ENCODE assay signal across 1 cellular context in the genomic region with DNA sequence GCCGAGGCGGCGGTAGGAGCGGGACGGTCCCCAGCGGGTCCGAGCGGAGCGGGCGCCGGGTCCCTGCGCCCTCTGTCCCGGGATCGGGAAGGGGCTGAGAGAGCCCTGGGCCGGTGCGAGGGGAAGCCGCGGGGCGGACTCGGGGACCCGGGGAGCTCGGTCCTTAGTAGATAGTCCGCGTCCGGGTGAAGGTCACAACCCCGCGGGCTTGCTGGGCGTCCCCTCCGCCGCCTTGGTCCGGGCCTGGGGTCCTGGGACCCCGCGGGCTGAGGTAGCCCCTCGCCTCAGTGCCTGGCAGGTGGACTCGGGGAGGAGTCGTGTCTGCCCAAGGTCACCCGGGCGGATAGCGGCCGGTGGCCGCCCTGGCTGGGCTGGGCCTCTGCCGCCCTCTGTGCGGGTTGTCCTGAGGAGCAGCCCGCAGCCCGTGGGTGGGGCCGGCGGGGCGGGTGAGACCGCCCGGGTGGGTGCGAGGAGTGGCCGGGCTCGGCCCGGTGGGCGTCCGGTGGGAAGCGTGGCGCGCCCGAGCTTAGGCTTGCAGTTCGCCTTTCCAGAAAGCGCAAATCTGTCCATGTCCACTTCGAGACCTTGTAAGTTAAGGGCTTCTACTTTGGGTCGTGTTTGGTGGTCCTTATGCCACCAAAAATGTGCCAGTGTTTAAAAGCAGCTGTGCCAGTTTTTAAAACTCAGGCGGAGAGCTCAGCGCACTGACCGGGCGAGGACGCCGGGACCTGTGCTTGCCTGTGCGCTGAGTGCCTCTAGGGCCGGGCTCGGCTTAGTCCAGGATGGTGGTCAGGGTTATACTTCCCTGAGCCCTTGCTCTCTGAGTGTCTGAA.
A peak's percentile ranks its signal among the peaks of the same experiment; 100 is the strongest.
TF ChIP-seq lines count a peak whose summit lies in the region.

No MANE protein-coding gene starts in this region.

TF ChIP-seq in HepG2, 621 proteins besides CTCF, POLR2A, EP300 and RAD21 (continued from another document and continues in another):
- TF ChIP-seq, protein P1, sequence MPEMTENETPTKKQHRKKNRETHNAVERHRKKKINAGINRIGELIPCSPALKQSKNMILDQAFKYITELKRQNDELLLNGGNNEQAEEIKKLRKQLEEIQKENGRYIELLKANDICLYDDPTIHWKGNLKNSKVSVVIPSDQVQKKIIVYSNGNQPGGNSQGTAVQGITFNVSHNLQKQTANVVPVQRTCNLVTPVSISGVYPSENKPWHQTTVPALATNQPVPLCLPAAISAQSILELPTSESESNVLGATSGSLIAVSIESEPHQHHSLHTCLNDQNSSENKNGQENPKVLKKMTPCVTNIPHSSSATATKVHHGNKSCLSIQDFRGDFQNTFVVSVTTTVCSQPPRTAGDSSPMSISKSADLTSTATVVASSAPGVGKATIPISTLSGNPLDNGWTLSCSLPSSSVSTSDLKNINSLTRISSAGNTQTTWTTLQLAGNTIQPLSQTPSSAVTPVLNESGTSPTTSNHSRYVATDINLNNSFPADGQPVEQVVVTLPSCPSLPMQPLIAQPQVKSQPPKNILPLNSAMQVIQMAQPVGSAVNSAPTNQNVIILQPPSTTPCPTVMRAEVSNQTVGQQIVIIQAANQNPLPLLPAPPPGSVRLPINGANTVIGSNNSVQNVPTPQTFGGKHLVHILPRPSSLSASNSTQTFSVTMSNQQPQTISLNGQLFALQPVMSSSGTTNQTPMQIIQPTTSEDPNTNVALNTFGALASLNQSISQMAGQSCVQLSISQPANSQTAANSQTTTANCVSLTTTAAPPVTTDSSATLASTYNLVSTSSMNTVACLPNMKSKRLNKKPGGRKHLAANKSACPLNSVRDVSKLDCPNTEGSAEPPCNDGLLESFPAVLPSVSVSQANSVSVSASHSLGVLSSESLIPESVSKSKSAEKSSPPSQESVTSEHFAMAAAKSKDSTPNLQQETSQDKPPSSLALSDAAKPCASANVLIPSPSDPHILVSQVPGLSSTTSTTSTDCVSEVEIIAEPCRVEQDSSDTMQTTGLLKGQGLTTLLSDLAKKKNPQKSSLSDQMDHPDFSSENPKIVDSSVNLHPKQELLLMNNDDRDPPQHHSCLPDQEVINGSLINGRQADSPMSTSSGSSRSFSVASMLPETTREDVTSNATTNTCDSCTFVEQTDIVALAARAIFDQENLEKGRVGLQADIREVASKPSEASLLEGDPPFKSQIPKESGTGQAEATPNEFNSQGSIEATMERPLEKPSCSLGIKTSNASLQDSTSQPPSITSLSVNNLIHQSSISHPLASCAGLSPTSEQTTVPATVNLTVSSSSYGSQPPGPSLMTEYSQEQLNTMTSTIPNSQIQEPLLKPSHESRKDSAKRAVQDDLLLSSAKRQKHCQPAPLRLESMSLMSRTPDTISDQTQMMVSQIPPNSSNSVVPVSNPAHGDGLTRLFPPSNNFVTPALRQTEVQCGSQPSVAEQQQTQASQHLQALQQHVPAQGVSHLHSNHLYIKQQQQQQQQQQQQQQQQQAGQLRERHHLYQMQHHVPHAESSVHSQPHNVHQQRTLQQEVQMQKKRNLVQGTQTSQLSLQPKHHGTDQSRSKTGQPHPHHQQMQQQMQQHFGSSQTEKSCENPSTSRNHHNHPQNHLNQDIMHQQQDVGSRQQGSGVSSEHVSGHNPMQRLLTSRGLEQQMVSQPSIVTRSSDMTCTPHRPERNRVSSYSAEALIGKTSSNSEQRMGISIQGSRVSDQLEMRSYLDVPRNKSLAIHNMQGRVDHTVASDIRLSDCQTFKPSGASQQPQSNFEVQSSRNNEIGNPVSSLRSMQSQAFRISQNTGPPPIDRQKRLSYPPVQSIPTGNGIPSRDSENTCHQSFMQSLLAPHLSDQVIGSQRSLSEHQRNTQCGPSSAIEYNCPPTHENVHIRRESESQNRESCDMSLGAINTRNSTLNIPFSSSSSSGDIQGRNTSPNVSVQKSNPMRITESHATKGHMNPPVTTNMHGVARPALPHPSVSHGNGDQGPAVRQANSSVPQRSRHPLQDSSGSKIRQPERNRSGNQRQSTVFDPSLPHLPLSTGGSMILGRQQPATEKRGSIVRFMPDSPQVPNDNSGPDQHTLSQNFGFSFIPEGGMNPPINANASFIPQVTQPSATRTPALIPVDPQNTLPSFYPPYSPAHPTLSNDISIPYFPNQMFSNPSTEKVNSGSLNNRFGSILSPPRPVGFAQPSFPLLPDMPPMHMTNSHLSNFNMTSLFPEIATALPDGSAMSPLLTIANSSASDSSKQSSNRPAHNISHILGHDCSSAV (CRISPR knock-in tag; IDR thresholded peaks at IDR 0.05; ENCODE audit: borderline replicate concordance): no peak
- TF ChIP-seq U2AF2 (IDR thresholded peaks at IDR 0.05; ENCODE audit: low read depth, low read length) (no peak), FOSL1 (CRISPR knock-in tag; IDR thresholded peaks at IDR 0.05; ENCODE audit: borderline replicate concordance) (no peak), HHEX (CRISPR knock-in tag; IDR thresholded peaks at IDR 0.05) (no peak), ELF1 (CRISPR knock-in tag; IDR thresholded peaks at IDR 0.05) (no peak), GTF3A (CRISPR knock-in tag; conservative IDR thresholded peaks at IDR 0.05) (no peak), HMG20B (CRISPR knock-in tag; conservative IDR thresholded peaks at IDR 0.05) (no peak), ZNF569 (CRISPR knock-in tag; IDR thresholded peaks at IDR 0.05; ENCODE audit: borderline replicate concordance) (no peak), ZNF724P (CRISPR knock-in tag; IDR thresholded peaks at IDR 0.05; ENCODE audit: borderline replicate concordance) (no peak), TSC22D2 (CRISPR knock-in tag; IDR thresholded peaks at IDR 0.05; ENCODE audit: borderline replicate concordance) (no peak), ZNF274 (CRISPR knock-in tag; IDR thresholded peaks at IDR 0.05) (peak; percentile 24), ZNF451 (CRISPR knock-in tag; IDR thresholded peaks at IDR 0.05) (no peak), NBN (conservative IDR thresholded peaks at IDR 0.05) (no peak), RXRA (CRISPR knock-in tag; IDR thresholded peaks at IDR 0.05) (no peak), SAP130 (CRISPR knock-in tag; IDR thresholded peaks at IDR 0.05; ENCODE audit: low read depth) (peak; percentile 67), ATF1 (CRISPR knock-in tag; IDR thresholded peaks at IDR 0.05) (no peak), ZBTB8A (CRISPR knock-in tag; IDR thresholded peaks at IDR 0.05; ENCODE audit: borderline replicate concordance, low read depth) (no peak)
- TF ChIP-seq, protein P2, sequence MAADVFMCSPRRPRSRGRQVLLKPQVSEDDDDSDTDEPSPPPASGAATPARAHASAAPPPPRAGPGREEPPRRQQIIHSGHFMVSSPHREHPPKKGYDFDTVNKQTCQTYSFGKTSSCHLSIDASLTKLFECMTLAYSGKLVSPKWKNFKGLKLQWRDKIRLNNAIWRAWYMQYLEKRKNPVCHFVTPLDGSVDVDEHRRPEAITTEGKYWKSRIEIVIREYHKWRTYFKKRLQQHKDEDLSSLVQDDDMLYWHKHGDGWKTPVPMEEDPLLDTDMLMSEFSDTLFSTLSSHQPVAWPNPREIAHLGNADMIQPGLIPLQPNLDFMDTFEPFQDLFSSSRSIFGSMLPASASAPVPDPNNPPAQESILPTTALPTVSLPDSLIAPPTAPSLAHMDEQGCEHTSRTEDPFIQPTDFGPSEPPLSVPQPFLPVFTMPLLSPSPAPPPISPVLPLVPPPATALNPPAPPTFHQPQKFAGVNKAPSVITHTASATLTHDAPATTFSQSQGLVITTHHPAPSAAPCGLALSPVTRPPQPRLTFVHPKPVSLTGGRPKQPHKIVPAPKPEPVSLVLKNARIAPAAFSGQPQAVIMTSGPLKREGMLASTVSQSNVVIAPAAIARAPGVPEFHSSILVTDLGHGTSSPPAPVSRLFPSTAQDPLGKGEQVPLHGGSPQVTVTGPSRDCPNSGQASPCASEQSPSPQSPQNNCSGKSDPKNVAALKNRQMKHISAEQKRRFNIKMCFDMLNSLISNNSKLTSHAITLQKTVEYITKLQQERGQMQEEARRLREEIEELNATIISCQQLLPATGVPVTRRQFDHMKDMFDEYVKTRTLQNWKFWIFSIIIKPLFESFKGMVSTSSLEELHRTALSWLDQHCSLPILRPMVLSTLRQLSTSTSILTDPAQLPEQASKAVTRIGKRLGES (CRISPR knock-in tag; IDR thresholded peaks at IDR 0.05; ENCODE audit: borderline replicate concordance): no peak
- TF ChIP-seq, protein P3, sequence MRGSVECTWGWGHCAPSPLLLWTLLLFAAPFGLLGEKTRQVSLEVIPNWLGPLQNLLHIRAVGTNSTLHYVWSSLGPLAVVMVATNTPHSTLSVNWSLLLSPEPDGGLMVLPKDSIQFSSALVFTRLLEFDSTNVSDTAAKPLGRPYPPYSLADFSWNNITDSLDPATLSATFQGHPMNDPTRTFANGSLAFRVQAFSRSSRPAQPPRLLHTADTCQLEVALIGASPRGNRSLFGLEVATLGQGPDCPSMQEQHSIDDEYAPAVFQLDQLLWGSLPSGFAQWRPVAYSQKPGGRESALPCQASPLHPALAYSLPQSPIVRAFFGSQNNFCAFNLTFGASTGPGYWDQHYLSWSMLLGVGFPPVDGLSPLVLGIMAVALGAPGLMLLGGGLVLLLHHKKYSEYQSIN (CRISPR knock-in tag; IDR thresholded peaks at IDR 0.05; ENCODE audit: borderline replicate concordance): no peak
- TF ChIP-seq, protein P4, sequence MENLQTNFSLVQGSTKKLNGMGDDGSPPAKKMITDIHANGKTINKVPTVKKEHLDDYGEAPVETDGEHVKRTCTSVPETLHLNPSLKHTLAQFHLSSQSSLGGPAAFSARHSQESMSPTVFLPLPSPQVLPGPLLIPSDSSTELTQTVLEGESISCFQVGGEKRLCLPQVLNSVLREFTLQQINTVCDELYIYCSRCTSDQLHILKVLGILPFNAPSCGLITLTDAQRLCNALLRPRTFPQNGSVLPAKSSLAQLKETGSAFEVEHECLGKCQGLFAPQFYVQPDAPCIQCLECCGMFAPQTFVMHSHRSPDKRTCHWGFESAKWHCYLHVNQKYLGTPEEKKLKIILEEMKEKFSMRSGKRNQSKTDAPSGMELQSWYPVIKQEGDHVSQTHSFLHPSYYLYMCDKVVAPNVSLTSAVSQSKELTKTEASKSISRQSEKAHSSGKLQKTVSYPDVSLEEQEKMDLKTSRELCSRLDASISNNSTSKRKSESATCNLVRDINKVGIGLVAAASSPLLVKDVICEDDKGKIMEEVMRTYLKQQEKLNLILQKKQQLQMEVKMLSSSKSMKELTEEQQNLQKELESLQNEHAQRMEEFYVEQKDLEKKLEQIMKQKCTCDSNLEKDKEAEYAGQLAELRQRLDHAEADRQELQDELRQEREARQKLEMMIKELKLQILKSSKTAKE (CRISPR knock-in tag; IDR thresholded peaks at IDR 0.05; ENCODE audit: borderline replicate concordance): no peak
- TF ChIP-seq, protein P5, sequence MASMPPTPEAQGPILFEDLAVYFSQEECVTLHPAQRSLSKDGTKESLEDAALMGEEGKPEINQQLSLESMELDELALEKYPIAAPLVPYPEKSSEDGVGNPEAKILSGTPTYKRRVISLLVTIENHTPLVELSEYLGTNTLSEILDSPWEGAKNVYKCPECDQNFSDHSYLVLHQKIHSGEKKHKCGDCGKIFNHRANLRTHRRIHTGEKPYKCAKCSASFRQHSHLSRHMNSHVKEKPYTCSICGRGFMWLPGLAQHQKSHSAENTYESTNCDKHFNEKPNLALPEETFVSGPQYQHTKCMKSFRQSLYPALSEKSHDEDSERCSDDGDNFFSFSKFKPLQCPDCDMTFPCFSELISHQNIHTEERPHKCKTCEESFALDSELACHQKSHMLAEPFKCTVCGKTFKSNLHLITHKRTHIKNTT (CRISPR knock-in tag; IDR thresholded peaks at IDR 0.05): no peak
- TF ChIP-seq, protein P6, sequence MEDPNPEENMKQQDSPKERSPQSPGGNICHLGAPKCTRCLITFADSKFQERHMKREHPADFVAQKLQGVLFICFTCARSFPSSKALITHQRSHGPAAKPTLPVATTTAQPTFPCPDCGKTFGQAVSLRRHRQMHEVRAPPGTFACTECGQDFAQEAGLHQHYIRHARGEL (CRISPR knock-in tag; IDR thresholded peaks at IDR 0.05): no peak
- TF ChIP-seq, protein P7, sequence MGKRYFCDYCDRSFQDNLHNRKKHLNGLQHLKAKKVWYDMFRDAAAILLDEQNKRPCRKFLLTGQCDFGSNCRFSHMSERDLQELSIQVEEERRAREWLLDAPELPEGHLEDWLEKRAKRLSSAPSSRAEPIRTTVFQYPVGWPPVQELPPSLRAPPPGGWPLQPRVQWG (CRISPR knock-in tag; IDR thresholded peaks at IDR 0.05; ENCODE audit: borderline replicate concordance, low read depth): no peak
- TF ChIP-seq, protein P8, sequence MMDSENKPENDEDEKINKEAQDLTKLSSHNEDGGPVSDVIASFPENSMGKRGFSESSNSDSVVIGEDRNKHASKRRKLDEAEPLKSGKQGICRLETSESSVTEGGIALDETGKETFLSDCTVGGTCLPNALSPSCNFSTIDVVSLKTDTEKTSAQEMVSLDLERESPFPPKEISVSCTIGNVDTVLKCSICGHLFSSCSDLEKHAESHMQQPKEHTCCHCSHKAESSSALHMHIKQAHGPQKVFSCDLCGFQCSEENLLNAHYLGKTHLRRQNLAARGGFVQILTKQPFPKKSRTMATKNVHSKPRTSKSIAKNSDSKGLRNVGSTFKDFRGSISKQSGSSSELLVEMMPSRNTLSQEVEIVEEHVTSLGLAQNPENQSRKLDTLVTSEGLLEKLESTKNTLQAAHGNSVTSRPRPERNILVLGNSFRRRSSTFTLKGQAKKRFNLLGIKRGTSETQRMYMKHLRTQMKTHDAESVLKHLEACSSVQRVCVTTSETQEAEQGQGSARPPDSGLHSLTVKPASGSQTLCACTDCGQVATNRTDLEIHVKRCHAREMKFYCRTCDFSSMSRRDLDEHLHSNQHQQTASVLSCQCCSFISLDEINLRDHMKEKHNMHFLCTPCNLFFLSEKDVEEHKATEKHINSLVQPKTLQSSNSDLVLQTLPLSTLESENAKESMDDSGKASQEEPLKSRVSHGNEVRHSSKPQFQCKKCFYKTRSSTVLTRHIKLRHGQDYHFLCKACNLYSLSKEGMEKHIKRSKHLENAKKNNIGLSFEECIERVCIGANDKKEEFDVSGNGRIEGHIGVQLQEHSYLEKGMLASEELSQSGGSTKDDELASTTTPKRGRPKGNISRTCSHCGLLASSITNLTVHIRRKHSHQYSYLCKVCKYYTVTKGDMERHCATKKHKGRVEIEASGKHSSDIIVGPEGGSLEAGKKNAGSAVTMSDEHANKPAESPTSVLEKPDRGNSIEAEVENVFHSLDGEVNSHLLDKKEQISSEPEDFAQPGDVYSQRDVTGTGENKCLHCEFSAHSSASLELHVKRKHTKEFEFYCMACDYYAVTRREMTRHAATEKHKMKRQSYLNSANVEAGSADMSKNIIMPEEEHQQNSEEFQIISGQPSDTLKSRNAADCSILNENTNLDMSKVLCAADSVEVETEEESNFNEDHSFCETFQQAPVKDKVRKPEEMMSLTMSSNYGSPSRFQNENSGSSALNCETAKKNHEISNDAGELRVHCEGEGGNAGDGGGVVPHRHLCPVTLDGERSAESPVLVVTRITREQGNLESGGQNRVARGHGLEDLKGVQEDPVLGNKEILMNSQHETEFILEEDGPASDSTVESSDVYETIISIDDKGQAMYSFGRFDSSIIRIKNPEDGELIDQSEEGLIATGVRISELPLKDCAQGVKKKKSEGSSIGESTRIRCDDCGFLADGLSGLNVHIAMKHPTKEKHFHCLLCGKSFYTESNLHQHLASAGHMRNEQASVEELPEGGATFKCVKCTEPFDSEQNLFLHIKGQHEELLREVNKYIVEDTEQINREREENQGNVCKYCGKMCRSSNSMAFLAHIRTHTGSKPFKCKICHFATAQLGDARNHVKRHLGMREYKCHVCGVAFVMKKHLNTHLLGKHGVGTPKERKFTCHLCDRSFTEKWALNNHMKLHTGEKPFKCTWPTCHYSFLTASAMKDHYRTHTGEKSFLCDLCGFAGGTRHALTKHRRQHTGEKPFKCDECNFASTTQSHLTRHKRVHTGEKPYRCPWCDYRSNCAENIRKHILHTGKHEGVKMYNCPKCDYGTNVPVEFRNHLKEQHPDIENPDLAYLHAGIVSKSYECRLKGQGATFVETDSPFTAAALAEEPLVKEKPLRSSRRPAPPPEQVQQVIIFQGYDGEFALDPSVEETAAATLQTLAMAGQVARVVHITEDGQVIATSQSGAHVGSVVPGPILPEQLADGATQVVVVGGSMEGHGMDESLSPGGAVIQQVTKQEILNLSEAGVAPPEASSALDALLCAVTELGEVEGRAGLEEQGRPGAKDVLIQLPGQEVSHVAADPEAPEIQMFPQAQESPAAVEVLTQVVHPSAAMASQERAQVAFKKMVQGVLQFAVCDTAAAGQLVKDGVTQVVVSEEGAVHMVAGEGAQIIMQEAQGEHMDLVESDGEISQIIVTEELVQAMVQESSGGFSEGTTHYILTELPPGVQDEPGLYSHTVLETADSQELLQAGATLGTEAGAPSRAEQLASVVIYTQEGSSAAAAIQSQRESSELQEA (CRISPR knock-in tag; IDR thresholded peaks at IDR 0.05; ENCODE audit: not compliant biosample characterization): peak; percentile 3
